ENCODE assay signal across 26 cellular contexts in the genomic region with DNA sequence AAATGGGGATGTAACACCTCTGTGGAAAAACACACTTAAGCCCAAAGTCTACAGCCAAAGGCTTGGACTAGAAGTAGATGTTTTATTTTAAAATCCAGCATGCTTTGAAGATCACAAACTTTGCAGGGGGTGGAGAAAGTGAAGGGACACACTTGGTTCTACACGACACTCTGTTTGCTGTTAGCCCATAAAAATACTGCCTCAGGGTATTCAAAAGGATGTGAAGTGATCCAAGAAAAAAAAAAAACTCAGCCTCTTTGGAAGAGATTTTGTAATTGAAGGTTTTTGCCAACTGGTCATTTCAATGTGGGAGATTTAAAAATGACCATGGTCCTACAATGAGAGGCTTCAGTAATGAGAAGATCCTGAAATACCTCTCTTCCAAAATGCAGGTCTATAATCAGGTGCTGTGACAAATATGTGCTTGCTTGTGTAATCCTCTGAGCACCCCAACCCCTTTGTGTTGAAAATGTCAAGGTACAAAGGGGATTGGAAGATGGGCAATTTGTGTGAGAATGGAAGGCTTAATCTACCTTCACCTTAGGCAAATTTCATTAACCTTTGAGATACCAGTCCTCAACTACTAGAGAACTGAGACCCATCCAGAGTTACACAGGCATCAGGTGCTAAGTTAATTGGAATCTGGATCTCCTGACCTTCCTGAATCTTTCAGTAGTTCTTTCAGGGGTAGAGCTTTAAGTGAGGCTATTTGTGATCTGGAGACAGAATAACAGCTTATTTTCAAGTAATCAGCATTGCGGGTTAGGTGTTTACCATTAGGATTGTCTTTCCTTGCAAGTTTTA.
DNase-seq lines count a peak whose midpoint lies in the region; ATAC-seq and TF ChIP-seq lines count a peak whose summit lies in the region.
"Had no signal": no experiment of that assay in that cellular context is flagged by ENCODE, and none has a peak within 500 bp of the region (broad histone marks: within the 10 kb centered on the region; RNA-seq: fewer than 3 reads in every experiment).

No MANE protein-coding gene starts in this region.

- no peak overlapping the region for H3K4me3 Mint-ChIP-seq in activated CD4-positive, alpha-beta memory T cell treated with anti-CD3 and anti-CD28 coated beads for 36 hours
- H3K4me3 Mint-ChIP-seq: activated naive CD4-positive, alpha-beta T cell treated with anti-CD3 and anti-CD28 coated beads, Interleukin-2, amount 10 ng/mL, durations not matched to agents 7 days and 5 days; activated T-cell treated with anti-CD3 and anti-CD28 coated beads, Interleukin-2, amount 50 U/mL, for 72 hours; CD8-positive, alpha-beta memory T cell had no signal

- no peaks in the 10 kb centered on the region for H3K36me3 ChIP-seq in HEK293 (ENCODE audit: control insufficient read depth in 2 of 2, insufficient read depth in 1 of 2, low read length in 2 of 2)
- H3K36me3 ChIP-seq: thoracic aorta had no signal

- no peak overlapping the region for H3K4me3 ChIP-seq in HEK293 (ENCODE audit: low read depth, low read length)
- H3K4me3 ChIP-seq: smooth muscle cell, thoracic aorta had no signal

- intact Hi-C loops in activated CD4-positive, alpha-beta memory T cell treated with anti-CD3 and anti-CD28 coated beads for 36 hours (cut with micrococcal nuclease): no loop called here

- H3K27me3 Mint-ChIP-seq in activated CD4-positive, alpha-beta memory T cell treated with anti-CD3 and anti-CD28 coated beads for 36 hours: peaks cover 5% of the 10 kb centered on the region

- H3K36me3 Mint-ChIP-seq in activated CD4-positive, alpha-beta memory T cell treated with anti-CD3 and anti-CD28 coated beads for 36 hours: no peaks in the 10 kb centered on the region
- H3K36me3 Mint-ChIP-seq: activated naive CD4-positive, alpha-beta T cell treated with anti-CD3 and anti-CD28 coated beads, Interleukin-2, amount 10 ng/mL, durations not matched to agents 7 days and 5 days; CD8-positive, alpha-beta memory T cell had no signal

- H3K4me1 ChIP-seq in HEK293 (ENCODE audit: control insufficient read depth, insufficient read depth, low read length): peaks cover 26% of the 10 kb centered on the region

- no peaks in the 10 kb centered on the region for H3K4me1 Mint-ChIP-seq in activated CD4-positive, alpha-beta memory T cell treated with anti-CD3 and anti-CD28 coated beads for 36 hours (ENCODE audit: low read depth)
- H3K4me1 Mint-ChIP-seq: activated naive CD4-positive, alpha-beta T cell treated with anti-CD3 and anti-CD28 coated beads, Interleukin-2, amount 10 ng/mL, durations not matched to agents 7 days and 5 days; CD8-positive, alpha-beta memory T cell had no signal

- H3K9me3 Mint-ChIP-seq in activated CD4-positive, alpha-beta memory T cell treated with anti-CD3 and anti-CD28 coated beads for 36 hours: no peaks in the 10 kb centered on the region
- H3K9me3 Mint-ChIP-seq: activated naive CD4-positive, alpha-beta T cell treated with anti-CD3 and anti-CD28 coated beads, Interleukin-2, amount 10 ng/mL, durations not matched to agents 7 days and 5 days; activated T-cell treated with anti-CD3 and anti-CD28 coated beads, Interleukin-2, amount 50 U/mL, for 72 hours had no signal

- no peak for ATAC-seq in GM18858 (IDR thresholded peaks at IDR 0.05; ENCODE audit: unreplicated experiment)
- ATAC-seq in GM21360 (IDR thresholded peaks at IDR 0.05; ENCODE audit: unreplicated experiment): no peak
- ATAC-seq: activated T-cell treated with anti-CD3 and anti-CD28 coated beads, Interleukin-2, amount 50 U/mL, for 72 hours had no signal

- H3K27ac Mint-ChIP-seq in activated CD4-positive, alpha-beta memory T cell treated with anti-CD3 and anti-CD28 coated beads for 36 hours: no peak overlapping the region
- H3K27ac Mint-ChIP-seq: activated naive CD4-positive, alpha-beta T cell treated with anti-CD3 and anti-CD28 coated beads, Interleukin-2, amount 10 ng/mL, durations not matched to agents 7 days and 5 days; activated T-cell treated with anti-CD3 and anti-CD28 coated beads, Interleukin-2, amount 50 U/mL, for 72 hours; CD8-positive, alpha-beta memory T cell had no signal

- H3K27ac ChIP-seq in HEK293 (ENCODE audit: extremely low read depth, low read depth, low read length): peak overlapping the region; percentile 8; the same call in 1 of the 2 replicates
- H3K27ac ChIP-seq: thoracic aorta had no signal

- CTCF ChIA-PET in HEK293 (lab: Yijun Ruan, JAX): interaction anchor here (1.3 to 1.5 kb wide), 2 partner anchors 65 to 73 kb away, joined by 3 to 5 read pairs; no protein-coding TSS in a partner anchor
- CTCF ChIA-PET in activated CD4-positive, alpha-beta memory T cell treated with anti-CD3 and anti-CD28 coated beads for 36 hours (lab: Charles Lee): no interaction called here

- POLR2A ChIA-PET in HEK293 (lab: Yijun Ruan, JAX): no interaction called here
- POLR2A ChIA-PET in activated CD4-positive, alpha-beta memory T cell treated with anti-CD3 and anti-CD28 coated beads for 36 hours (lab: Charles Lee): no interaction called here

- peak; percentile 56 for DNase-seq in cerebellar cortex (ENCODE audit: low spot score)
- peak; percentile 8 for DNase-seq in left kidney (ENCODE audit: low read depth, low spot score)
- no peak for DNase-seq in NCI-H446 (lab: John Stamatoyannopoulos, UW)
- no peak for DNase-seq in activated CD4-positive, alpha-beta memory T cell treated with anti-CD3 and anti-CD28 coated beads for 36 hours
- DNase-seq: activated CD4-positive, alpha-beta T cell treated with anti-CD3 and anti-CD28 coated beads for 4 hours; activated naive CD4-positive, alpha-beta T cell treated with anti-CD3 and anti-CD28 coated beads, Interleukin-2, amount 10 ng/mL, durations not matched to agents 7 days and 5 days; activated T-cell treated with anti-CD3 and anti-CD28 coated beads, Interleukin-2, amount 50 U/mL, for 72 hours; AML-193; amygdala; CD8-positive, alpha-beta memory T cell; dermis blood vessel endothelial cell; DMS79; glutamatergic neuron; GOT3; Kasumi-1; NCI-H1092; NCI-H1930; NCI-H226; SHP77; stimulated activated CD4-positive, alpha-beta T cell treated with anti-CD3 and anti-CD28 coated beads, Interleukin-2, amount 100 ng/mL, for 48 hours; stimulated activated naive CD4-positive, alpha-beta T cell treated with Interleukin-2 at 50 U/mL for 16 hours had no signal

- TF ChIP-seq CTCF in HEK293 (tag by site-specific recombination; IDR thresholded peaks at IDR 0.05): no peak

- H3K9me3 ChIP-seq in HEK293 (ENCODE audit: control insufficient read depth, insufficient read depth, low read depth, low read length): no peaks in the 10 kb centered on the region
- H3K9me3 ChIP-seq: thoracic aorta had no signal

TF ChIP-seq in HEK293, 187 proteins besides CTCF, POLR2A, EP300 and RAD21:
- TF ChIP-seq SP7 (tag by site-specific recombination; IDR thresholded peaks at IDR 0.05): no peak; the same call in 1 of the 2 replicates
- TF ChIP-seq FEZF1 (tag by site-specific recombination; IDR thresholded peaks at IDR 0.05): 0 out of 2 replicates have a peak, but pooled peaks have one; percentile 46
- no peak for TF ChIP-seq ZFP37 (tag by site-specific recombination; IDR thresholded peaks at IDR 0.05)
- TF ChIP-seq OSR2 (tag by site-specific recombination; IDR thresholded peaks at IDR 0.05): 0 out of 2 replicates have a peak, but pooled peaks have one; percentile 8
- peak; percentile 37 for TF ChIP-seq PRDM6 (tag by site-specific recombination; IDR thresholded peaks at IDR 0.05)
- TF ChIP-seq ZNF341 (tag by site-specific recombination; IDR thresholded peaks at IDR 0.05; ENCODE audit: low read depth): peak; percentile 10; the same call in 1 of the 2 replicates
- TF ChIP-seq ZNF214 (tag by site-specific recombination; IDR thresholded peaks at IDR 0.05; ENCODE audit: borderline replicate concordance): no peak
- no peak for TF ChIP-seq ZNF239 (tag by site-specific recombination; IDR thresholded peaks at IDR 0.05)
- TF ChIP-seq ZNF10 (tag by site-specific recombination; IDR thresholded peaks at IDR 0.05): 0 out of 2 replicates have a peak, but pooled peaks have one; percentile 27
- 0 out of 2 replicates have a peak, but pooled peaks have one; percentile 26 for TF ChIP-seq TCF7L2 (IDR thresholded peaks at IDR 0.05; ENCODE audit: borderline replicate concordance, low read depth, low read length)
- peak; percentile 88 for TF ChIP-seq GLIS1 (tag by site-specific recombination; IDR thresholded peaks at IDR 0.05)

Comparison
In these comparisons a context has a peak if more than half of its experiments do, and no peak if none do; other contexts are left out.
1. DNase-seq: peak in cerebellar cortex (single experiment) and left kidney (single experiment); none in NCI-H446 (0 of 2) and activated CD4-positive, alpha-beta memory T cell treated with anti-CD3 and anti-CD28 coated beads for 36 hours (single experiment).